Comparison of ENCODE assay signal across 15 cellular contexts in genomic region chr6:17972978-17973622, GRCh38. TPM values are rescaled to one million over a fixed set of nuclear protein-coding genes. Genes with fewer than 3 reads are reported as not detected.
DNase-seq lines count a peak whose midpoint lies in the region; ATAC-seq, FAIRE-seq and TF ChIP-seq lines count a peak whose summit lies in the region.
"Had no signal": no experiment of that assay in that cellular context is flagged by ENCODE, and none has a peak within 500 bp of the region (broad histone marks: within the 10 kb centered on the region; RNA-seq: fewer than 3 reads in every experiment).

No MANE protein-coding gene starts in this region.

- no peak overlapping the region for H3K27ac Mint-ChIP-seq in stimulated activated naive B cell treated with anti-CD40 and anti-IgM and Interleukin-4, amounts not matched to agents 10 μg/mL and 1 μg/mL and 100 μg/mL, for 72 hours
- H3K27ac Mint-ChIP-seq: activated T-helper 17 cell treated with anti-CD3 and anti-CD28 coated beads, Interleukin-2, amount 50 U/mL, for 72 hours; B cell had no signal

- 65 to 86% (median 75%) methylated on average over 5 of the region's 5 CpGs for WGBS in stomach, 5 donors

- no peaks in the 10 kb centered on the region for H3K4me1 Mint-ChIP-seq in stimulated activated naive B cell treated with anti-CD40 and anti-IgM and Interleukin-4, amounts not matched to agents 10 μg/mL and 1 μg/mL and 100 μg/mL, for 72 hours
- H3K4me1 Mint-ChIP-seq: activated T-helper 17 cell treated with anti-CD3 and anti-CD28 coated beads, Interleukin-2, amount 50 U/mL, for 72 hours; B cell had no signal

- H3K4me2 ChIP-seq in PC-9 (no peak overlapping the region), endothelial cell of umbilical vein (ENCODE audit: insufficient read depth, low read length) (peak overlapping the region; percentile 71)

- H3K9ac ChIP-seq in endothelial cell of umbilical vein (replicated peaks; ENCODE audit: extremely low read depth, insufficient read depth, low read length) = no peak overlapping the region
- no peak overlapping the region for H3K9ac ChIP-seq in skeletal muscle tissue (ENCODE audit: low read depth in 1 of 3, low read length in 3 of 3)

- H3K4me3 Mint-ChIP-seq in stimulated activated naive B cell treated with anti-CD40 and anti-IgM and Interleukin-4, amounts not matched to agents 10 μg/mL and 1 μg/mL and 100 μg/mL, for 72 hours = no peak overlapping the region
- H3K4me3 Mint-ChIP-seq: activated T-helper 17 cell treated with anti-CD3 and anti-CD28 coated beads, Interleukin-2, amount 50 U/mL, for 72 hours; B cell had no signal

- DNase-seq in PC-9 (no peak), endothelial cell of umbilical vein (ENCODE audit: low read depth, low spot score) (no peak), left kidney (ENCODE audit: low read depth, low spot score) (peak; percentile 29), stomach (no peak)
- DNase-seq in activated T-cell treated with anti-CD3 and anti-CD28 coated beads, Interleukin-2, amount 50 U/mL, for 48 hours = no peak
- no peak for DNase-seq in stimulated activated naive B cell treated with anti-CD40 and anti-IgM and Interleukin-4, amounts not matched to agents 10 μg/mL and 1 μg/mL and 100 μg/mL, for 72 hours
- DNase-seq: erythroblast, NCI-H1694, NCI-H446 treated with DMSO at 0.1 percent for 48 hours, posterior cingulate gyrus had no signal

- TF ChIP-seq CTCF in PC-9 (conservative IDR thresholded peaks at IDR 0.05) = no peak
- TF ChIP-seq CTCF in endothelial cell of umbilical vein (IDR thresholded peaks at IDR 0.05; ENCODE audit: extremely low read depth in 1 of 2, insufficient read depth in 1 of 2, low read depth in 1 of 2, low read length in 2 of 2) = no peak
- TF ChIP-seq CTCF in stomach (IDR thresholded peaks at IDR 0.05) = no peak

- no peak for ATAC-seq in HG03280 (IDR thresholded peaks at IDR 0.05; ENCODE audit: unreplicated experiment)
- no peak for ATAC-seq in stimulated activated naive B cell treated with anti-CD40 and anti-IgM and Interleukin-4, amounts not matched to agents 10 μg/mL and 1 μg/mL and 100 μg/mL, for 72 hours (replicated peaks)
- ATAC-seq: activated T-helper 17 cell treated with anti-CD3 and anti-CD28 coated beads, Interleukin-2, amount 50 U/mL, for 72 hours had no signal

- H3K9me3 ChIP-seq in PC-9 (ENCODE audit: insufficient read depth, low read depth) (no peaks in the 10 kb centered on the region), endothelial cell of umbilical vein (replicated peaks; ENCODE audit: control insufficient read depth, insufficient read depth, low read length) (no peaks in the 10 kb centered on the region), skeletal muscle tissue (ENCODE audit: control insufficient read depth in 3 of 3, low read length in 3 of 3) (no peaks in the 10 kb centered on the region), stomach (no peaks in the 10 kb centered on the region)

- no peaks in the 10 kb centered on the region for H3K36me3 ChIP-seq in PC-9 (ENCODE audit: low read depth)
- H3K36me3 ChIP-seq in endothelial cell of umbilical vein (ENCODE audit: control insufficient read depth in 2 of 2, extremely low read depth in 1 of 2, insufficient read depth in 2 of 2, low read length in 2 of 2) = no peaks in the 10 kb centered on the region
- no peaks in the 10 kb centered on the region for H3K36me3 ChIP-seq in skeletal muscle tissue (ENCODE audit: control insufficient read depth in 3 of 3, insufficient read depth in 3 of 3, low read length in 3 of 3)
- no peaks in the 10 kb centered on the region for H3K36me3 ChIP-seq in stomach

- no peaks in the 10 kb centered on the region for H3K9me3 Mint-ChIP-seq in stimulated activated naive B cell treated with anti-CD40 and anti-IgM and Interleukin-4, amounts not matched to agents 10 μg/mL and 1 μg/mL and 100 μg/mL, for 72 hours
- H3K9me3 Mint-ChIP-seq: activated T-helper 17 cell treated with anti-CD3 and anti-CD28 coated beads, Interleukin-2, amount 50 U/mL, for 72 hours had no signal

- dilution Hi-C loops in endothelial cell of umbilical vein (cut with MboI; ENCODE audit: extremely low pct_ligation_motif_present, low sequenced_read_pairs) = no loop called here

- H3K9me1 ChIP-seq in endothelial cell of umbilical vein (replicated peaks; ENCODE audit: control insufficient read depth, extremely low read depth, insufficient read depth, low read length) = no peaks in the 10 kb centered on the region

- peaks cover 87% of the 10 kb centered on the region for H3K79me2 ChIP-seq in PC-9 (ENCODE audit: low read depth)
- peaks cover 49% of the 10 kb centered on the region for H3K79me2 ChIP-seq in endothelial cell of umbilical vein (ENCODE audit: control insufficient read depth, insufficient read depth, low read length)

- H3K36me3 Mint-ChIP-seq in stimulated activated naive B cell treated with anti-CD40 and anti-IgM and Interleukin-4, amounts not matched to agents 10 μg/mL and 1 μg/mL and 100 μg/mL, for 72 hours = no peaks in the 10 kb centered on the region

- no peaks in the 10 kb centered on the region for H3K9me2 ChIP-seq in PC-9 (ENCODE audit: insufficient read depth)

- H4K20me1 ChIP-seq in PC-9 (ENCODE audit: insufficient read depth) (no peaks in the 10 kb centered on the region), endothelial cell of umbilical vein (replicated peaks; ENCODE audit: control insufficient read depth, extremely low read depth, insufficient read depth, low read length) (no peaks in the 10 kb centered on the region)

- CTCF ChIA-PET in PC-9 (lab: Charles Lee) = interaction anchor here (0.7 kb wide), 1 partner anchor 1369 kb away, joined by 5 read pairs; no protein-coding TSS in a partner anchor
- CTCF ChIA-PET in endothelial cell of umbilical vein (lab: Charles Lee) = interaction anchor here (0.7 to 1.9 kb wide), 4 partner anchors 12 to 26 kb away, joined by 3 to 9 read pairs (median 4); no protein-coding TSS in a partner anchor

- TF ChIP-seq POLR2A in endothelial cell of umbilical vein (IDR thresholded peaks at IDR 0.05; ENCODE audit: low read depth, low read length) (no peak), stomach (IDR thresholded peaks at IDR 0.05) (no peak)

- H3K27ac ChIP-seq in PC-9 (peak overlapping the region; percentile 37; the same call in 1 of the 2 replicates), endothelial cell of umbilical vein (ENCODE audit: insufficient read depth, low read depth, low read length) (peak overlapping the region; percentile 26), skeletal muscle tissue (ENCODE audit: low read depth, low read length) (peak overlapping the region; percentile 10), stomach (no peak overlapping the region)

- H3K27me3 ChIP-seq in PC-9 (ENCODE audit: insufficient read depth, low read depth) (no peaks in the 10 kb centered on the region), endothelial cell of umbilical vein (ENCODE audit: control insufficient read depth in 2 of 2, insufficient read depth in 2 of 2, low read length in 2 of 2) (no peaks in the 10 kb centered on the region), skeletal muscle tissue (ENCODE audit: control insufficient read depth in 3 of 3, insufficient read depth in 3 of 3, low read length in 3 of 3) (no peaks in the 10 kb centered on the region), stomach (no peaks in the 10 kb centered on the region)

- no peaks in the 10 kb centered on the region for H3K27me3 Mint-ChIP-seq in stimulated activated naive B cell treated with anti-CD40 and anti-IgM and Interleukin-4, amounts not matched to agents 10 μg/mL and 1 μg/mL and 100 μg/mL, for 72 hours

- POLR2A ChIA-PET in PC-9 (lab: Charles Lee; ENCODE audit: unreplicated experiment) (interaction anchor here (0.7 kb wide), 1 partner anchor 44 kb away, joined by 4 read pairs; no protein-coding TSS in a partner anchor), endothelial cell of umbilical vein (lab: Charles Lee) (no interaction called here)

- BruUV-seq in PC-9 (replicated peaks; lab: Mats Ljungman, UMichigan) = no TSS peak
- no TSS peak for BruUV-seq in endothelial cell of umbilical vein (replicated peaks; lab: Mats Ljungman, UMichigan)

- FAIRE-seq in endothelial cell of umbilical vein (lab: Jason Lieb, UNC) = no peak
- FAIRE-seq: GM18507 had no signal

- TF ChIP-seq EP300 in stomach (IDR thresholded peaks at IDR 0.05) = no peak

- H3K4me1 ChIP-seq in PC-9 (replicated peaks; ENCODE audit: insufficient read depth) (peaks cover 10% of the 10 kb centered on the region; the same call in 1 of the 2 replicates), endothelial cell of umbilical vein (ENCODE audit: control insufficient read depth, extremely low read depth, insufficient read depth, low read length) (peaks cover 33% of the 10 kb centered on the region), skeletal muscle tissue (ENCODE audit: control insufficient read depth in 3 of 3, insufficient read depth in 3 of 3, low read length in 3 of 3) (peaks cover 40 to 47% (median 40%) of the 10 kb centered on the region in 3 donors), stomach (peaks cover 0 to 56% (median 30%) of the 10 kb centered on the region in 4 donors)

- peaks cover 5% of the 10 kb centered on the region; the same call in 1 of the 2 replicates for H3F3A ChIP-seq in PC-9 (ENCODE audit: insufficient read depth, low read depth)

- intact Hi-C loops in PC-9 (cut with micrococcal nuclease; ENCODE audit: unreplicated experiment) = no loop called here
- intact Hi-C loops in endothelial cell of umbilical vein (cut with micrococcal nuclease) = loop anchor here (2.0 kb wide), 1 partner anchor 14 kb away; the partner anchor contains the start of gene KIF13A
- intact Hi-C loops in stomach (cut with DNase I; ENCODE audit: low total_unique reads) = no loop called here

- H3K4me3 ChIP-seq in PC-9 = no peak overlapping the region
- H3K4me3 ChIP-seq in endothelial cell of umbilical vein (replicated peaks in 1 of 3; ENCODE audit: insufficient read depth in 1 of 3, low read depth in 1 of 3, low read length in 3 of 3) = peak overlapping the region in 1 of 3 experiments; percentile 1
- H3K4me3 ChIP-seq in skeletal muscle tissue (ENCODE audit: low read length in 3 of 3) = no peak overlapping the region
- H3K4me3 ChIP-seq in stomach = no peak overlapping the region

- H2AFZ ChIP-seq in PC-9 (no peak overlapping the region), endothelial cell of umbilical vein (ENCODE audit: low read depth, low read length) (no peak overlapping the region)

TF ChIP-seq in endothelial cell of umbilical vein, 7 proteins besides CTCF, POLR2A, EP300 and RAD21 (continues in another document):
- TF ChIP-seq MYC (IDR thresholded peaks at IDR 0.05; ENCODE audit: low read depth, low read length) = no peak

RNA-seq across cellular contexts. Expression of gene KIF13A, which starts 14.3 kb away (rescaled TPM):
- 48.6 and 52.2 TPM in 2 replicates for total RNA-seq in PC-9 (2021)
- 55.5 and 65.8 TPM in 2 replicates for total RNA-seq in endothelial cell of umbilical vein
- 24.8 and 24.9 TPM in 2 replicates for polyA plus RNA-seq in endothelial cell of umbilical vein
- 30.6 and 31.9 TPM in 2 replicates for polyA plus RNA-seq in endothelial cell of umbilical vein (2011; cell fraction: cytosol; rRNA removed)
- polyA plus RNA-seq in endothelial cell of umbilical vein (2011; cell fraction: nucleus; rRNA removed) = 52.8 and 55.7 TPM in 2 replicates
- polyA plus RNA-seq in endothelial cell of umbilical vein (2012) = 34.0 and 43.0 TPM in 2 replicates
- polyA minus RNA-seq in endothelial cell of umbilical vein = 62.0 and 74.4 TPM in 2 replicates
- polyA minus RNA-seq in endothelial cell of umbilical vein (2011; cell fraction: cytosol; rRNA and poly(A)+ RNA removed) = 36.4 TPM
- polyA minus RNA-seq in endothelial cell of umbilical vein (2011; cell fraction: nucleus; rRNA and poly(A)+ RNA removed) = 80.4 and 153 TPM in 2 replicates
- 44.9 TPM for total RNA-seq in skeletal muscle tissue
- 10 to 100 TPM; 11.7 to 60.6 (median 44.6) TPM for total RNA-seq in stomach
- polyA plus RNA-seq in stomach = 10 to 100 TPM in 2 of 3 donors, 1 to 10 TPM in 1; 9.2 to 14.2 (median 11.1) TPM

Comparison
In these comparisons a context has a peak if more than half of its experiments do, and no peak if none do; other contexts are left out.
1. H3K27ac ChIP-seq: peak in PC-9 (single experiment), endothelial cell of umbilical vein (single experiment) and skeletal muscle tissue (single experiment); none in stomach (0 of 5).